ENCODE assay signal across 15 cellular contexts in the genomic region with DNA sequence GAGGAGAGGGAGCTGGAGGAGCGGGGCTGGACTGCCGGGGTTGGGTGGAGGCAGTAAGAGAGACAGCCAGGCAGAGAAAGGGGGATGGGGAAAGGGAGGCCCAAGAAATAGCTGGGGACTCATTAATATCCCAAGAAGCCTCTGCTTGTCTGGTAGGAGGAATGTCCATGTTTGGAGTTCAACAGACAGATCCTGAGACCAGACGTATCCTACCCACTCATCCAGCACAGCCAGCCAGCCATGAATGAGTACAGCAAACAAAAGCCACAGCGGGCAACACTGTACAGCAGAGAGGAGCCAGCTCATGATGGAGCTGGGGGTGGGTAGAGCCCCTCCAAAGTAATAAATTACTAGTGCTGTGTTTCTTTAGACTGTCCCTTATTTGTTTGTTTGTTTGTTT.
"Had no signal": no experiment of that assay in that cellular context is flagged by ENCODE, and none has a peak within 500 bp of the region (broad histone marks: within the 10 kb centered on the region; RNA-seq: fewer than 3 reads in every experiment).

No MANE protein-coding gene starts in this region.

- H3K4me3 Mint-ChIP-seq: activated T-cell treated with anti-CD3 and anti-CD28 coated beads, Interleukin-2, amount 50 U/mL, for 72 hours; dendritic cell treated with granulocyte-macrophage colony-stimulating factor and Interleukin-4, amounts not matched to agents 40 ng/mL and 50 ng/mL, for 4 days had no signal

- H3K27me3 ChIP-seq: ascending aorta, left lung, right atrium auricular region, transverse colon had no signal

- H3K27me3 Mint-ChIP-seq: dendritic cell treated with granulocyte-macrophage colony-stimulating factor and Interleukin-4, amounts not matched to agents 40 ng/mL and 50 ng/mL, for 4 days had no signal

- H3K36me3 ChIP-seq: ascending aorta, left lung, right atrium auricular region, transverse colon, WERI-Rb-1 had no signal

- ATAC-seq: activated T-cell treated with anti-CD3 and anti-CD28 coated beads, Interleukin-2, amount 50 U/mL, for 72 hours; left lung; stimulated activated naive CD8-positive, alpha-beta T cell treated with anti-CD3 and anti-CD28 coated beads, Interleukin-15, Interleukin-2, amounts not matched to agents 100 U/mL and 50 U/mL, for 24 hours had no signal

- DNase-seq: activated CD4-positive, alpha-beta T cell treated with anti-CD3 and anti-CD28 coated beads, Interleukin-2, amount 50 U/mL, for 4 hours; activated effector memory CD4-positive, alpha-beta T cell treated with anti-CD3 and anti-CD28 coated beads, Interleukin-2, amount 50 U/mL, for 16 hours; activated naive CD4-positive, alpha-beta T cell treated with anti-CD3 and anti-CD28 coated beads, Interleukin-2, amount 50 U/mL, for 16 hours; activated T-cell treated with anti-CD3 and anti-CD28 coated beads, Interleukin-2, amount 50 U/mL, for 72 hours; effector CD8-positive, alpha-beta T cell; left lung; midbrain; stimulated activated naive CD8-positive, alpha-beta T cell treated with anti-CD3 and anti-CD28 coated beads, Interleukin-15, Interleukin-2, amounts not matched to agents 100 U/mL and 50 U/mL, for 24 hours; substantia nigra; SW 1271; transverse colon; WERI-Rb-1 had no signal

- H3K27ac Mint-ChIP-seq: activated T-cell treated with anti-CD3 and anti-CD28 coated beads, Interleukin-2, amount 50 U/mL, for 72 hours; dendritic cell treated with granulocyte-macrophage colony-stimulating factor and Interleukin-4, amounts not matched to agents 40 ng/mL and 50 ng/mL, for 4 days had no signal

- H3K4me3 ChIP-seq: ascending aorta, left lung, right atrium auricular region, transverse colon had no signal

- H3K9me3 Mint-ChIP-seq: dendritic cell treated with granulocyte-macrophage colony-stimulating factor and Interleukin-4, amounts not matched to agents 40 ng/mL and 50 ng/mL, for 4 days had no signal
